8 cellular contexts compared by ENCODE assay signal in the genomic region with DNA sequence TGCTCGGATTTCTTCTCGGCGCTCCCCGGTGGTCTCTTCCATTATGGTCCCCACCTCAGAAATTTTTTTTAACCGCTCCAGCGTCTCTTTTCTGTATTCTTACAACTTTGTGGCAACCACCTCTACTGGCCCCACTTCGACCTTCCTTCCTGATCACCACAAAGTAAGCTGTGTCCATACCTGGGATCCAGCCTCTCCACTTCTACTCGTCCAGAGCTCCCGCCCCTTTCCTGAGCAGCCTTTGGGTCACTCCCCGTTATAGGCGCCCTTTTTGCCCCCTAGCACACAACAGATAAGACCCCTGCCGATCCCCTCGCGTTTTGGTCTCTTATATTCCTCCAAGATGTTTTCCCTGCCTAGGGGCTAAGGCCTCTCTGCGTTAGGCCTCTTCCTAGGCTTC. TPM values are rescaled to one million over a fixed set of nuclear protein-coding genes. Genes with fewer than 3 reads are reported as not detected.
DNase-seq lines count a peak whose midpoint lies in the region; ATAC-seq, FAIRE-seq and TF ChIP-seq lines count a peak whose summit lies in the region.

No MANE protein-coding gene starts in this region.

- H3K9me3 ChIP-seq in HUES48 (ENCODE audit: control insufficient read depth, insufficient read depth, low read length): peaks cover 13% of the 10 kb centered on the region

- no peaks in the 10 kb centered on the region for H3K27me3 ChIP-seq in GM06990 (replicated peaks; ENCODE audit: control insufficient read depth, insufficient read depth, low read length)
- H3K27me3 ChIP-seq in HUES48 (ENCODE audit: control insufficient read depth, insufficient read depth, low read length): no peaks in the 10 kb centered on the region

- peak overlapping the region; percentile 98 to 99 (median 99) for H3K27ac Mint-ChIP-seq in naive B cell

- H3K27ac ChIP-seq in HUES48 (ENCODE audit: low read depth, low read length): no peak overlapping the region
- H3K27ac ChIP-seq in cingulate gyrus (ENCODE audit: low read depth, low read length): peak overlapping the region; percentile 72

- peaks cover 2 to 21% (median 7%) of the 10 kb centered on the region in 7 donors for H3K9me3 Mint-ChIP-seq in naive B cell

- peaks cover 16 to 45% (median 32%) of the 10 kb centered on the region in 3 donors for H3K4me1 Mint-ChIP-seq in naive B cell

- H3K9ac ChIP-seq in HUES48 (ENCODE audit: low read depth, low read length): peak overlapping the region; percentile 90

- H3K36me3 Mint-ChIP-seq in naive B cell: peaks cover 28 to 29% of the 10 kb centered on the region in 2 donors

- H3K36me3 ChIP-seq in GM06990 (ENCODE audit: control insufficient read depth, insufficient read depth, low read length) (peaks cover 9% of the 10 kb centered on the region), HUES48 (ENCODE audit: control insufficient read depth, insufficient read depth, low read length) (peaks cover 44% of the 10 kb centered on the region)

- no peaks in the 10 kb centered on the region for H3K27me3 Mint-ChIP-seq in naive B cell

- peak overlapping the region; percentile 91 to 97 (median 95) for H3K4me3 Mint-ChIP-seq in naive B cell

- H3K4me1 ChIP-seq in HUES48 (ENCODE audit: control insufficient read depth, insufficient read depth, low read length): no peaks in the 10 kb centered on the region; the same call in 1 of the 2 replicates

- ATAC-seq in naive B cell (ENCODE audit: low read depth in 2 of 2): no peak
- no peak for ATAC-seq in HG03025 (IDR thresholded peaks at IDR 0.05; ENCODE audit: low FRiP score, unreplicated experiment)
- no peak for ATAC-seq in GM19023 (IDR thresholded peaks at IDR 0.05; ENCODE audit: unreplicated experiment)

- DNase-seq in GM06990 (ENCODE audit: extremely low read depth, insufficient read length): no peak
- no peak for DNase-seq in naive B cell
- DNase-seq in NCI-H2081 treated with DMSO at 0.1 percent for 48 hours (lab: John Stamatoyannopoulos, UW): no peak
- no peak for DNase-seq in urothelium cell line (ENCODE audit: low spot score)

- peak overlapping the region; percentile 73 for H3K4me3 ChIP-seq in GM06990 (replicated peaks; ENCODE audit: low read depth, low read length)
- peak overlapping the region; percentile 95 for H3K4me3 ChIP-seq in HUES48 (ENCODE audit: low read depth, low read length)

- no peak for FAIRE-seq in urothelium cell line (lab: Jason Lieb, UNC)

- no peak for TF ChIP-seq CTCF in GM06990 (IDR thresholded peaks at IDR 0.05; ENCODE audit: insufficient read depth, low read length, poor library complexity, severe bottlenecking)

RNA-seq across cellular contexts. Expression of gene PIGG, which starts 0.6 kb away (rescaled TPM):
- polyA plus RNA-seq in naive B cell (ENCODE audit: low read depth in 6 of 6): 10 to 100 TPM; 23.3 to 62.5 (median 28.7) TPM

RNA-seq across cellular contexts. Expression of gene ZNF721, which starts 0.6 kb away (rescaled TPM):
- polyA plus RNA-seq in naive B cell (ENCODE audit: low read depth in 6 of 6): 10 to 100 TPM; 31.6 to 88.4 (median 60.3) TPM
